Comparison of ENCODE assay signal across 24 cellular contexts in genomic region chr10:8498881-8499280, GRCh38.
DNase-seq lines count a peak whose midpoint lies in the region; ATAC-seq and TF ChIP-seq lines count a peak whose summit lies in the region.
"Had no signal": no experiment of that assay in that cellular context is flagged by ENCODE, and none has a peak within 500 bp of the region (broad histone marks: within the 10 kb centered on the region; RNA-seq: fewer than 3 reads in every experiment).

No MANE protein-coding gene starts in this region.

- H3K36me3 ChIP-seq in HEK293 (ENCODE audit: control insufficient read depth in 2 of 2, insufficient read depth in 1 of 2, low read length in 2 of 2): no peaks in the 10 kb centered on the region
- H3K36me3 ChIP-seq: BE2C, neutrophil had no signal

- DNase-seq in activated CD4-positive, alpha-beta memory T cell treated with anti-CD3 and anti-CD28 coated beads for 36 hours: peak; percentile 54
- DNase-seq in activated CD4-positive, alpha-beta memory T cell treated with anti-CD3 and anti-CD28 coated beads, Interleukin-2, amount 10 ng/mL, durations not matched to agents 7 days and 5 days: no peak
- DNase-seq in RPMI7951 (ENCODE audit: low read depth): peak; percentile 8
- DNase-seq in epithelial cell of esophagus (ENCODE audit: low read depth): peak; percentile 62
- DNase-seq in NCI-H82 treated with DMSO at 0.1 percent for 48 hours (lab: John Stamatoyannopoulos, UW; ENCODE audit: unreplicated experiment): no peak
- no peak for DNase-seq in activated CD4-positive, CD25-positive, alpha-beta regulatory T cell (lab: John Stamatoyannopoulos, UW)
- DNase-seq: activated CD8-positive, alpha-beta memory T cell treated with anti-CD3 and anti-CD28 coated beads for 24 hours; amygdala; BE2C; Caco-2; DMS79 treated with DMSO at 0.1 percent for 48 hours; NCI-H1092; NCI-H2029; NCI-H226; NCI-H748 treated with DMSO at 0.1 percent for 48 hours; Right ventricle myocardium superior; small intestine; T-cell had no signal

- no peak overlapping the region for H3K27ac ChIP-seq in HEK293 (ENCODE audit: extremely low read depth, low read depth, low read length)
- H3K27ac ChIP-seq: coronary artery, KMS-11, neutrophil had no signal

- H3K27ac Mint-ChIP-seq in activated CD4-positive, alpha-beta memory T cell treated with anti-CD3 and anti-CD28 coated beads for 36 hours: no peak overlapping the region
- no peak overlapping the region for H3K27ac Mint-ChIP-seq in activated CD4-positive, alpha-beta memory T cell treated with anti-CD3 and anti-CD28 coated beads, Interleukin-2, amount 10 ng/mL, durations not matched to agents 7 days and 5 days
- H3K27ac Mint-ChIP-seq: memory B cell, T-cell had no signal

- intact Hi-C loops in activated CD4-positive, alpha-beta memory T cell treated with anti-CD3 and anti-CD28 coated beads for 36 hours (cut with micrococcal nuclease): no loop called here

- peaks cover 6% of the 10 kb centered on the region for H3K9me3 Mint-ChIP-seq in activated CD4-positive, alpha-beta memory T cell treated with anti-CD3 and anti-CD28 coated beads for 36 hours
- H3K9me3 Mint-ChIP-seq in activated CD4-positive, alpha-beta memory T cell treated with anti-CD3 and anti-CD28 coated beads, Interleukin-2, amount 10 ng/mL, durations not matched to agents 7 days and 5 days: no peaks in the 10 kb centered on the region
- H3K9me3 Mint-ChIP-seq: T-cell had no signal

- CTCF ChIA-PET in activated CD4-positive, alpha-beta memory T cell treated with anti-CD3 and anti-CD28 coated beads for 36 hours (lab: Charles Lee): no interaction called here
- CTCF ChIA-PET in activated CD4-positive, alpha-beta memory T cell treated with anti-CD3 and anti-CD28 coated beads, Interleukin-2, amount 10 ng/mL, durations not matched to agents 7 days and 5 days (lab: Charles Lee): interaction anchor here (0.5 kb wide), 1 partner anchor 86 kb away, joined by 3 read pairs; no protein-coding TSS in a partner anchor
- CTCF ChIA-PET in HEK293 (lab: Yijun Ruan, JAX): no interaction called here

- H3K4me3 Mint-ChIP-seq in activated CD4-positive, alpha-beta memory T cell treated with anti-CD3 and anti-CD28 coated beads for 36 hours: no peak overlapping the region
- no peak overlapping the region for H3K4me3 Mint-ChIP-seq in activated CD4-positive, alpha-beta memory T cell treated with anti-CD3 and anti-CD28 coated beads, Interleukin-2, amount 10 ng/mL, durations not matched to agents 7 days and 5 days
- H3K4me3 Mint-ChIP-seq: memory B cell, T-cell had no signal

- H3K36me3 Mint-ChIP-seq in activated CD4-positive, alpha-beta memory T cell treated with anti-CD3 and anti-CD28 coated beads for 36 hours: no peaks in the 10 kb centered on the region
- no peaks in the 10 kb centered on the region for H3K36me3 Mint-ChIP-seq in activated CD4-positive, alpha-beta memory T cell treated with anti-CD3 and anti-CD28 coated beads, Interleukin-2, amount 10 ng/mL, durations not matched to agents 7 days and 5 days (ENCODE audit: low read depth)
- H3K36me3 Mint-ChIP-seq: memory B cell, T-cell had no signal

- POLR2A ChIA-PET in activated CD4-positive, alpha-beta memory T cell treated with anti-CD3 and anti-CD28 coated beads for 36 hours (lab: Charles Lee): interaction anchor here (1.1 kb wide), 1 partner anchor 365 kb away, joined by 3 read pairs; no protein-coding TSS in a partner anchor
- POLR2A ChIA-PET in activated CD4-positive, alpha-beta memory T cell treated with anti-CD3 and anti-CD28 coated beads, Interleukin-2, amount 10 ng/mL, durations not matched to agents 7 days and 5 days (lab: Charles Lee): no interaction called here
- POLR2A ChIA-PET in HEK293 (lab: Yijun Ruan, JAX): no interaction called here

- H3K27me3 Mint-ChIP-seq in activated CD4-positive, alpha-beta memory T cell treated with anti-CD3 and anti-CD28 coated beads for 36 hours: peaks cover 7% of the 10 kb centered on the region
- H3K27me3 Mint-ChIP-seq in activated CD4-positive, alpha-beta memory T cell treated with anti-CD3 and anti-CD28 coated beads, Interleukin-2, amount 10 ng/mL, durations not matched to agents 7 days and 5 days: no peaks in the 10 kb centered on the region
- H3K27me3 Mint-ChIP-seq: memory B cell had no signal

- TF ChIP-seq CTCF in HEK293 (tag by site-specific recombination; IDR thresholded peaks at IDR 0.05): no peak
- no peak for TF ChIP-seq CTCF in epithelial cell of esophagus (IDR thresholded peaks at IDR 0.05; ENCODE audit: insufficient read depth, low read depth, low read length, missing control alignments)

- H3K4me1 Mint-ChIP-seq in activated CD4-positive, alpha-beta memory T cell treated with anti-CD3 and anti-CD28 coated beads for 36 hours (ENCODE audit: low read depth): peaks cover 13% of the 10 kb centered on the region
- peaks cover 10% of the 10 kb centered on the region for H3K4me1 Mint-ChIP-seq in activated CD4-positive, alpha-beta memory T cell treated with anti-CD3 and anti-CD28 coated beads, Interleukin-2, amount 10 ng/mL, durations not matched to agents 7 days and 5 days

- H3K9me3 ChIP-seq in HEK293 (ENCODE audit: control insufficient read depth, insufficient read depth, low read depth, low read length): no peaks in the 10 kb centered on the region
- H3K9me3 ChIP-seq: BE2C, Caco-2, neutrophil had no signal

- no peak for ATAC-seq in HG03025 (IDR thresholded peaks at IDR 0.05; ENCODE audit: low FRiP score, unreplicated experiment)
- ATAC-seq: T-cell had no signal

- no peaks in the 10 kb centered on the region for H3K4me1 ChIP-seq in HEK293 (ENCODE audit: control insufficient read depth, insufficient read depth, low read length)
- H3K4me1 ChIP-seq: BE2C, Caco-2 had no signal

- H3K4me3 ChIP-seq in HEK293 (ENCODE audit: low read depth, low read length) (no peak overlapping the region), epithelial cell of esophagus (ENCODE audit: low read length) (no peak overlapping the region)
- H3K4me3 ChIP-seq: coronary artery had no signal

TF ChIP-seq in HEK293, 187 proteins besides CTCF, POLR2A, EP300 and RAD21:
- TF ChIP-seq ZNF274 (IDR thresholded peaks at IDR 0.05; ENCODE audit: low read length) (no peak), ZNF274 (tag by site-specific recombination; IDR thresholded peaks at IDR 0.05; ENCODE audit: borderline replicate concordance) (no peak), KLF9 (tag by site-specific recombination; IDR thresholded peaks at IDR 0.05; ENCODE audit: low read depth) (no peak), ZBTB17 (tag by site-specific recombination; IDR thresholded peaks at IDR 0.05) (no peak), ZNF398 (tag by site-specific recombination; IDR thresholded peaks at IDR 0.05) (no peak), SCRT2 (tag by site-specific recombination; IDR thresholded peaks at IDR 0.05) (peak; percentile 18; the same call in 1 of the 2 replicates)
TF ChIP-seq in HEK293: peak in this region for 1.

Comparison
In these comparisons a context has a peak if more than half of its experiments do, and no peak if none do; other contexts are left out.
1. DNase-seq: peak in activated CD4-positive, alpha-beta memory T cell treated with anti-CD3 and anti-CD28 coated beads for 36 hours (single experiment), RPMI7951 (single experiment) and epithelial cell of esophagus (single experiment); none in activated CD4-positive, alpha-beta memory T cell treated with anti-CD3 and anti-CD28 coated beads, Interleukin-2, amount 10 ng/mL, durations not matched to agents 7 days and 5 days (single experiment), NCI-H82 treated with DMSO at 0.1 percent for 48 hours (single experiment) and activated CD4-positive, CD25-positive, alpha-beta regulatory T cell (0 of 4).